In the genomic region with DNA sequence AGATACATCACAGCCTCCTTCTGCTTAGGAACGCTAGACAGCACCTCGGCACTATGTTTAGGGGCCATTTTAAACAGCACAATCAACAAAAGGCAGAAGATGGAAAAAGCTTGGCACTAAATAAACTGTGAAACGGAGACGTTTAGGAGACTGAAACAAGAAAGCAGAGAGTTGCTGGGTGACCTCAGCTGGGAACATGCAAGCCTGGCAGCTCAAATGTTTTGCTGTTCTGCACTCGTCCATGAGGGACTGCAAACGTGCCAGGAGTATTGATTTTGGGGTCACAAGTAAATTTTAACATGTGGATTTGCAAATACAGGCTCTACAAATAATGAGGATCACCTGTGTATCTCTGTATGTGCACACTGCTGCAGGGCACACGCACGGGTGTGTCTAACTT, we compare ENCODE assay signal across 16 cellular contexts.
DNase-seq lines count a peak whose midpoint lies in the region; ATAC-seq and TF ChIP-seq lines count a peak whose summit lies in the region.
"Had no signal": no experiment of that assay in that cellular context is flagged by ENCODE, and none has a peak within 500 bp of the region (broad histone marks: within the 10 kb centered on the region; RNA-seq: fewer than 3 reads in every experiment).

No MANE protein-coding gene starts in this region.

- H3K27me3 ChIP-seq in left ventricle myocardium inferior (ENCODE audit: low read depth) (no peaks in the 10 kb centered on the region), mesenchymal stem cell (ENCODE audit: control insufficient read depth in 1 of 2, insufficient read depth in 1 of 2, low read length in 2 of 2) (no peaks in the 10 kb centered on the region), vagina (no peaks in the 10 kb centered on the region)

- no peak overlapping the region for H3K14ac ChIP-seq in mesenchymal stem cell (ENCODE audit: low read length in 2 of 2)

- CTCF ChIA-PET in MCF 10A (lab: Yijun Ruan, JAX) = interaction anchor here (1.0 to 1.3 kb wide), 2 partner anchors 36 to 131 kb away, joined by 3 to 4 read pairs; no protein-coding TSS in a partner anchor

- no peak overlapping the region for H3K4me3 Mint-ChIP-seq in activated T-helper 2 cell treated with anti-CD3 and anti-CD28 coated beads, Interferon-gamma antibody, Interleukin-2, Interleukin-4, amounts not matched to agents 10 μg/mL and 5 μg/mL and 100 μg/mL, durations not matched to agents 14 hours and 24 hours and 36 hours (ENCODE audit: low read depth)
- H3K4me3 Mint-ChIP-seq in MCF 10A (ENCODE audit: unreplicated experiment) = no peak overlapping the region
- H3K4me3 Mint-ChIP-seq: B cell; CD4-positive, alpha-beta T cell; GM23338; HFFc6 had no signal

- no peak overlapping the region for H2BK12ac ChIP-seq in mesenchymal stem cell (ENCODE audit: low read length in 2 of 2)

- no peak for TF ChIP-seq POLR2A in vagina (IDR thresholded peaks at IDR 0.05)

- H3K27ac ChIP-seq in left ventricle myocardium inferior (replicated peaks) (no peak overlapping the region), angular gyrus (ENCODE audit: low read depth, low read length) (peak overlapping the region; percentile 5), mesenchymal stem cell (ENCODE audit: low read length, poor library complexity, severe bottlenecking) (no peak overlapping the region), vagina (peak overlapping the region; percentile 15)

- no peak overlapping the region for H3K4ac ChIP-seq in mesenchymal stem cell (ENCODE audit: low read depth in 1 of 2, low read length in 2 of 2)

- H3K27me3 Mint-ChIP-seq in activated T-helper 2 cell treated with anti-CD3 and anti-CD28 coated beads, Interferon-gamma antibody, Interleukin-2, Interleukin-4, amounts not matched to agents 10 μg/mL and 5 μg/mL and 100 μg/mL, durations not matched to agents 14 hours and 24 hours and 36 hours (ENCODE audit: low read depth) = peaks cover 5% of the 10 kb centered on the region
- no peaks in the 10 kb centered on the region for H3K27me3 Mint-ChIP-seq in MCF 10A (ENCODE audit: insufficient read depth, unreplicated experiment)

- peak overlapping the region; percentile 48 for H3K9ac ChIP-seq in mesenchymal stem cell (ENCODE audit: low read length)

- H3K36me3 ChIP-seq in left ventricle myocardium inferior (no peaks in the 10 kb centered on the region), mesenchymal stem cell (ENCODE audit: control insufficient read depth in 1 of 2, insufficient read depth in 2 of 2, low read depth in 1 of 2, low read length in 2 of 2) (peaks cover 0 to 3% of the 10 kb centered on the region in 2 experiments), vagina (no peaks in the 10 kb centered on the region)
- H3K36me3 ChIP-seq: HAP-1 had no signal

- H2BK120ac ChIP-seq in mesenchymal stem cell (ENCODE audit: low read depth, low read length) = no peak overlapping the region

- H3K27ac Mint-ChIP-seq in activated T-helper 2 cell treated with anti-CD3 and anti-CD28 coated beads, Interferon-gamma antibody, Interleukin-2, Interleukin-4, amounts not matched to agents 10 μg/mL and 5 μg/mL and 100 μg/mL, durations not matched to agents 14 hours and 24 hours and 36 hours = no peak overlapping the region
- no peak overlapping the region for H3K27ac Mint-ChIP-seq in MCF 10A (ENCODE audit: low read depth, unreplicated experiment)
- H3K27ac Mint-ChIP-seq: B cell; CD4-positive, alpha-beta T cell; GM23338; HFFc6 had no signal

- ATAC-seq in Right ventricle myocardium superior (ENCODE audit: poor library complexity) = peak; percentile 40
- ATAC-seq: GM23338 had no signal

- H2BK5ac ChIP-seq in mesenchymal stem cell (ENCODE audit: low read depth, low read length, poor library complexity, severe bottlenecking) = no peak overlapping the region

- H2BK15ac ChIP-seq in mesenchymal stem cell (ENCODE audit: low read depth, poor library complexity, severe bottlenecking) = no peak overlapping the region

- no peaks in the 10 kb centered on the region for H3K4me1 Mint-ChIP-seq in activated T-helper 2 cell treated with anti-CD3 and anti-CD28 coated beads, Interferon-gamma antibody, Interleukin-2, Interleukin-4, amounts not matched to agents 10 μg/mL and 5 μg/mL and 100 μg/mL, durations not matched to agents 14 hours and 24 hours and 36 hours (ENCODE audit: low read depth)
- peaks cover 26% of the 10 kb centered on the region for H3K4me1 Mint-ChIP-seq in MCF 10A (ENCODE audit: insufficient read depth, unreplicated experiment)
- H3K4me1 Mint-ChIP-seq: B cell had no signal

- no peaks in the 10 kb centered on the region for H3K36me3 Mint-ChIP-seq in activated T-helper 2 cell treated with anti-CD3 and anti-CD28 coated beads, Interferon-gamma antibody, Interleukin-2, Interleukin-4, amounts not matched to agents 10 μg/mL and 5 μg/mL and 100 μg/mL, durations not matched to agents 14 hours and 24 hours and 36 hours (ENCODE audit: low read depth)
- H3K36me3 Mint-ChIP-seq in MCF 10A (ENCODE audit: insufficient read depth, unreplicated experiment) = no peaks in the 10 kb centered on the region

- H3K79me1 ChIP-seq in mesenchymal stem cell (replicated peaks; ENCODE audit: low read length, poor library complexity, severe bottlenecking) = peaks cover 21% of the 10 kb centered on the region

- H3K4me1 ChIP-seq in left ventricle myocardium inferior = peaks cover 31% of the 10 kb centered on the region
- peaks cover 21% of the 10 kb centered on the region for H3K4me1 ChIP-seq in mesenchymal stem cell (ENCODE audit: control insufficient read depth, insufficient read depth, low read depth, low read length)
- peaks cover 28% of the 10 kb centered on the region for H3K4me1 ChIP-seq in vagina

- TF ChIP-seq CTCF in left ventricle myocardium inferior (IDR thresholded peaks at IDR 0.05; ENCODE audit: borderline replicate concordance) (no peak), vagina (IDR thresholded peaks at IDR 0.05) (no peak), MCF 10A (IDR thresholded peaks at IDR 0.05; ENCODE audit: unreplicated experiment) (no peak)

- no peak overlapping the region for H3K18ac ChIP-seq in mesenchymal stem cell (ENCODE audit: low read depth in 1 of 2, low read length in 2 of 2)

- H3K9me3 Mint-ChIP-seq in activated T-helper 2 cell treated with anti-CD3 and anti-CD28 coated beads, Interferon-gamma antibody, Interleukin-2, Interleukin-4, amounts not matched to agents 10 μg/mL and 5 μg/mL and 100 μg/mL, durations not matched to agents 14 hours and 24 hours and 36 hours = no peaks in the 10 kb centered on the region
- no peaks in the 10 kb centered on the region for H3K9me3 Mint-ChIP-seq in MCF 10A (ENCODE audit: unreplicated experiment)
- H3K9me3 Mint-ChIP-seq: CD4-positive, alpha-beta T cell; GM23338 had no signal

- no peak overlapping the region for H2AFZ ChIP-seq in mesenchymal stem cell (ENCODE audit: low read depth, low read length)
- H2AFZ ChIP-seq: GM23338 had no signal

- H3K23ac ChIP-seq in mesenchymal stem cell (ENCODE audit: low read length in 2 of 2) = no peak overlapping the region

- no peak overlapping the region for H4K8ac ChIP-seq in mesenchymal stem cell (ENCODE audit: low read length)

- no peak overlapping the region for H4K91ac ChIP-seq in mesenchymal stem cell (ENCODE audit: low read length)

- POLR2A ChIA-PET in MCF 10A (lab: Yijun Ruan, JAX) = no interaction called here

- BruUV-seq in MCF 10A (replicated peaks; lab: Mats Ljungman, UMichigan) = no TSS peak

- intact Hi-C loops in Right ventricle myocardium superior (cut with DNase I) (no loop called here), left ventricle myocardium inferior (cut with micrococcal nuclease) (no loop called here), vagina (cut with DNase I) (no loop called here), MCF 10A (cut with micrococcal nuclease) (no loop called here)
- intact Hi-C loops in activated T-helper 2 cell treated with anti-CD3 and anti-CD28 coated beads, Interferon-gamma antibody, Interleukin-2, Interleukin-4, amounts not matched to agents 10 μg/mL and 5 μg/mL and 100 μg/mL, durations not matched to agents 14 hours and 24 hours and 36 hours (cut with micrococcal nuclease) = no loop called here

- DNase-seq in Right ventricle myocardium superior (no peak), left ventricle myocardium inferior (no peak), mesenchymal stem cell (no peak), vagina (ENCODE audit: extremely low spot score in 2 of 2) (no peak), MCF 10A (ENCODE audit: unreplicated experiment) (no peak), GOT3 (lab: John Stamatoyannopoulos, UW) (no peak)
- DNase-seq in activated T-helper 2 cell treated with anti-CD3 and anti-CD28 coated beads, Interferon-gamma antibody, Interleukin-2, Interleukin-4, amounts not matched to agents 10 μg/mL and 5 μg/mL and 100 μg/mL, durations not matched to agents 14 hours and 24 hours and 36 hours (ENCODE audit: low spot score) = no peak
- DNase-seq: ACHN; C1 segment of cervical spinal cord; CD4-positive, alpha-beta T cell; DMS79; HFFc6 had no signal

- H3K9me3 ChIP-seq in left ventricle myocardium inferior (replicated peaks) (no peaks in the 10 kb centered on the region), mesenchymal stem cell (ENCODE audit: control insufficient read depth, low read length) (no peaks in the 10 kb centered on the region), vagina (no peaks in the 10 kb centered on the region)
- H3K9me3 ChIP-seq: HAP-1 had no signal

- H3K4me3 ChIP-seq in left ventricle myocardium inferior (no peak overlapping the region), mesenchymal stem cell (ENCODE audit: insufficient read depth in 1 of 2, low read depth in 1 of 2, low read length in 2 of 2) (peak overlapping the region in 1 of 2 experiments; percentile 5), vagina (no peak overlapping the region)
- H3K4me3 ChIP-seq: GM23338, HAP-1 had no signal

- H2AK5ac ChIP-seq in mesenchymal stem cell (ENCODE audit: low read length, severe bottlenecking) = peak overlapping the region; percentile 13

- 89% methylated on average over 8 of the region's 8 CpGs for WGBS in mesenchymal stem cell

- no peak overlapping the region for H3K4me2 ChIP-seq in mesenchymal stem cell (ENCODE audit: low read length, poor library complexity, severe bottlenecking)
- H3K4me2 ChIP-seq: GM23338 had no signal

Comparison
In these comparisons a context has a peak if more than half of its experiments do, and no peak if none do; other contexts are left out.
1. H3K27ac ChIP-seq: peak in angular gyrus (single experiment) and vagina (single experiment); none in left ventricle myocardium inferior (single experiment) and mesenchymal stem cell (single experiment).